ENCODE assay signal across 15 cellular contexts in genomic region chr21:25506887-25507286, GRCh38.
DNase-seq lines count a peak whose midpoint lies in the region; ATAC-seq and TF ChIP-seq lines count a peak whose summit lies in the region.
"Had no signal": no experiment of that assay in that cellular context is flagged by ENCODE, and none has a peak within 500 bp of the region (broad histone marks: within the 10 kb centered on the region; RNA-seq: fewer than 3 reads in every experiment).

No MANE protein-coding gene starts in this region.

- no peaks in the 10 kb centered on the region for H3K36me3 Mint-ChIP-seq in HFFc6 (ENCODE audit: low read depth)
- peaks cover 29% of the 10 kb centered on the region for H3K36me3 Mint-ChIP-seq in activated T-helper 17 cell treated with anti-CD3 and anti-CD28 coated beads, Interleukin-2, amount 50 U/mL, for 72 hours (ENCODE audit: low read depth)
- H3K36me3 Mint-ChIP-seq: memory B cell had no signal

- 0 out of 2 replicates have a peak, but pooled peaks cover 2% of the 10 kb centered on the region for H3K9me3 ChIP-seq in SK-N-SH
- H3K9me3 ChIP-seq: ascending aorta, SJSA1, uterus had no signal

- no peak overlapping the region for H3K27ac ChIP-seq in SK-N-SH (ENCODE audit: low read depth in 2 of 2, low read length in 1 of 2)
- H3K27ac ChIP-seq: ascending aorta, SJSA1, uterus had no signal

- no peaks in the 10 kb centered on the region for H3K4me1 ChIP-seq in SK-N-SH (ENCODE audit: control insufficient read depth in 1 of 2, insufficient read depth in 2 of 2, low read depth in 1 of 2, low read length in 1 of 2)
- H3K4me1 ChIP-seq: ascending aorta, SJSA1, uterus had no signal

- H3K4me2 ChIP-seq in SK-N-SH: no peak overlapping the region

- H4K20me1 ChIP-seq in SK-N-SH (ENCODE audit: insufficient read depth): no peaks in the 10 kb centered on the region

- POLR2A ChIA-PET in SK-N-SH (lab: Yijun Ruan, JAX): no interaction called here

- H3K36me3 ChIP-seq in SK-N-SH (replicated peaks in 1 of 2; ENCODE audit: control insufficient read depth in 1 of 2, insufficient read depth in 2 of 2, low read length in 1 of 2): no peaks in the 10 kb centered on the region
- H3K36me3 ChIP-seq: ascending aorta, SJSA1, uterus had no signal

- no peak overlapping the region for H3K27ac Mint-ChIP-seq in HFFc6
- peak overlapping the region; percentile 78 for H3K27ac Mint-ChIP-seq in activated T-helper 17 cell treated with anti-CD3 and anti-CD28 coated beads, Interleukin-2, amount 50 U/mL, for 72 hours
- H3K27ac Mint-ChIP-seq: memory B cell had no signal

- no peaks in the 10 kb centered on the region for H3K79me2 ChIP-seq in SK-N-SH (ENCODE audit: insufficient read depth)

- H3K27me3 Mint-ChIP-seq in HFFc6 (ENCODE audit: insufficient read depth): no peaks in the 10 kb centered on the region; the same call in none of the 2 replicates
- no peaks in the 10 kb centered on the region for H3K27me3 Mint-ChIP-seq in activated T-helper 17 cell treated with anti-CD3 and anti-CD28 coated beads, Interleukin-2, amount 50 U/mL, for 72 hours
- H3K27me3 Mint-ChIP-seq: memory B cell had no signal

- TF ChIP-seq CTCF in SK-N-SH (IDR thresholded peaks at IDR 0.05) (no peak), HFFc6 (IDR thresholded peaks at IDR 0.05) (no peak)

- DNase-seq in SK-N-SH: no peak
- peak; percentile 17 for DNase-seq in HFFc6
- peak; percentile 14 for DNase-seq in kidney glomerular epithelial cell (lab: John Stamatoyannopoulos, UW)
- no peak for DNase-seq in stimulated activated CD4-positive, alpha-beta T cell treated with anti-CD3 and anti-CD28 coated beads, Interleukin-12 subunit alpha, Interleukin-12 subunit beta, amount 100 ng/mL, for 4 hours
- DNase-seq in stimulated activated CD4-positive, alpha-beta T cell treated with anti-CD3 and anti-CD28 coated beads, Interleukin-15, amount 100 ng/mL, for 24 hours: no peak
- no peak for DNase-seq in NCI-H1092 treated with DMSO at 0.1 percent for 48 hours (lab: John Stamatoyannopoulos, UW)
- DNase-seq: activated CD8-positive, alpha-beta memory T cell treated with anti-CD3 and anti-CD28 coated beads, Interleukin-2, amount 50 U/mL, for 4 hours; effector memory CD4-positive, alpha-beta T cell; NCI-H446; uterus had no signal

- H3K4me3 Mint-ChIP-seq in HFFc6: peak overlapping the region; percentile 41
- H3K4me3 Mint-ChIP-seq in activated T-helper 17 cell treated with anti-CD3 and anti-CD28 coated beads, Interleukin-2, amount 50 U/mL, for 72 hours: peak overlapping the region; percentile 82
- H3K4me3 Mint-ChIP-seq: memory B cell had no signal

- peaks cover 27% of the 10 kb centered on the region for H3K4me1 Mint-ChIP-seq in HFFc6 (ENCODE audit: low read depth)
- peaks cover 47% of the 10 kb centered on the region for H3K4me1 Mint-ChIP-seq in activated T-helper 17 cell treated with anti-CD3 and anti-CD28 coated beads, Interleukin-2, amount 50 U/mL, for 72 hours

- no peak for TF ChIP-seq EP300 in SK-N-SH (IDR thresholded peaks at IDR 0.05; ENCODE audit: borderline replicate concordance in 1 of 2, low read depth in 1 of 2, low read length in 1 of 2)

- CTCF ChIA-PET in SK-N-SH (lab: Yijun Ruan, JAX): no interaction called here

- H3F3A ChIP-seq in SK-N-SH (replicated peaks; ENCODE audit: insufficient read depth): no peaks in the 10 kb centered on the region

- H3K4me3 ChIP-seq in SK-N-SH (ENCODE audit: low read depth in 2 of 2, low read length in 1 of 2): no peak overlapping the region
- H3K4me3 ChIP-seq: ascending aorta, SJSA1, uterus had no signal

- TF ChIP-seq RAD21 in SK-N-SH (IDR thresholded peaks at IDR 0.05; ENCODE audit: low read length): no peak

- no peak overlapping the region for H3K9ac ChIP-seq in SK-N-SH

- no peaks in the 10 kb centered on the region for H3K9me3 Mint-ChIP-seq in HFFc6
- no peaks in the 10 kb centered on the region for H3K9me3 Mint-ChIP-seq in activated T-helper 17 cell treated with anti-CD3 and anti-CD28 coated beads, Interleukin-2, amount 50 U/mL, for 72 hours

- no peaks in the 10 kb centered on the region for H3K9me2 ChIP-seq in SK-N-SH

- H2AFZ ChIP-seq in SK-N-SH (ENCODE audit: low read depth): no peak overlapping the region

- no peak for ATAC-seq in SK-N-SH treated with all-trans-retinoic acid at 6 μM for 48 hours
- ATAC-seq in activated T-helper 17 cell treated with anti-CD3 and anti-CD28 coated beads, Interleukin-2, amount 50 U/mL, for 72 hours (replicated peaks): no peak

- WGBS in SK-N-SH (ENCODE audit: low lambda C conversion rate): 63% methylated on average over 6 of the region's 6 CpGs

- H3K27me3 ChIP-seq in SK-N-SH (ENCODE audit: insufficient read depth): no peaks in the 10 kb centered on the region
- H3K27me3 ChIP-seq: ascending aorta, SJSA1, uterus had no signal

TF ChIP-seq in SK-N-SH, 30 proteins besides CTCF, POLR2A, EP300 and RAD21:
- TF ChIP-seq TCF12 (IDR thresholded peaks at IDR 0.05): 0 out of 2 replicates have a peak, but pooled peaks have one; percentile 16
- TF ChIP-seq ZBTB33 (IDR thresholded peaks at IDR 0.05; ENCODE audit: borderline replicate concordance, low read depth): no peak

TF ChIP-seq in SK-N-SH treated with all-trans-retinoic acid at 6 μM for 48 hours, 23 proteins besides CTCF, POLR2A, EP300 and RAD21:
- TF ChIP-seq ARNTL (CRISPR knock-in tag; IDR thresholded peaks at IDR 0.05; ENCODE audit: borderline replicate concordance, low read depth) (no peak), ZNF565 (CRISPR knock-in tag; conservative IDR thresholded peaks at IDR 0.05; ENCODE audit: low read depth) (no peak), TOX (CRISPR knock-in tag; IDR thresholded peaks at IDR 0.05; ENCODE audit: borderline replicate concordance) (no peak), TSHZ2 (CRISPR knock-in tag; IDR thresholded peaks at IDR 0.05) (no peak), ZNF8 (CRISPR knock-in tag; IDR thresholded peaks at IDR 0.05) (no peak), ZC3H10 (CRISPR knock-in tag; IDR thresholded peaks at IDR 0.05) (no peak), CREB5 (CRISPR knock-in tag; IDR thresholded peaks at IDR 0.05; ENCODE audit: low read depth) (no peak), POU6F1 (CRISPR knock-in tag; IDR thresholded peaks at IDR 0.05; ENCODE audit: borderline replicate concordance, low read depth) (no peak), PPARA (CRISPR knock-in tag; IDR thresholded peaks at IDR 0.05; ENCODE audit: borderline replicate concordance) (no peak), GLIS3 (CRISPR knock-in tag; IDR thresholded peaks at IDR 0.05) (no peak), ESRRG (CRISPR knock-in tag; IDR thresholded peaks at IDR 0.05) (no peak)
TF ChIP-seq in SK-N-SH treated with all-trans-retinoic acid at 6 μM for 48 hours: peak in this region for 0.

Comparison
In these comparisons a context has a peak if more than half of its experiments do, and no peak if none do; other contexts are left out.
1. DNase-seq: peak in HFFc6 (single experiment) and kidney glomerular epithelial cell (single experiment); none in SK-N-SH (single experiment), stimulated activated CD4-positive, alpha-beta T cell treated with anti-CD3 and anti-CD28 coated beads, Interleukin-12 subunit alpha, Interleukin-12 subunit beta, amount 100 ng/mL, for 4 hours (single experiment), stimulated activated CD4-positive, alpha-beta T cell treated with anti-CD3 and anti-CD28 coated beads, Interleukin-15, amount 100 ng/mL, for 24 hours (single experiment) and NCI-H1092 treated with DMSO at 0.1 percent for 48 hours (single experiment).